ENCODE assay signal across 34 cellular contexts in the genomic region with DNA sequence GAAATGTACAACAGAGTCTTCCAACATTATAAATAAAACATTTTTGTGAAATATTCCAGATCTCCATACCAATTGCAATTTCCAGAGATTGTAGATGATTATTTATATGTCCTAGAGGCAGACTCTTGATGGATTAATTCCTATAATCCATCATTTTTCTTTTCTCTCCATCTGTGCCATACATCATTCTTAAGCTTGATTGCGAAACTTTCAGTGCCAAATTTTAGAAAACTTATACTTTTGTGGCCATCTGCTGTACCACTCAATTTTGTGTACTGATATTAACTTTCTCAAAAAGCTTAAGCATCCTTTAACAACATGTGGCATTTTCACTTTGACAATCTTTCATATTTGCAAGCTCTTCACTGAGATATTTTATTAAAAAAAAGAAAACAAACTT.
"Had no signal": no experiment of that assay in that cellular context is flagged by ENCODE, and none has a peak within 500 bp of the region (broad histone marks: within the 10 kb centered on the region; RNA-seq: fewer than 3 reads in every experiment).

No MANE protein-coding gene starts in this region.

- DNase-seq: Kasumi-1, MM.1S, MV-4-11, NCI-H1048, NCI-H1092, NCI-H1092 treated with DMSO at 0.1 percent for 48 hours, NCI-H1105, NCI-H1105 treated with DMSO at 0.1 percent for 48 hours, NCI-H1417, NCI-H1417 treated with DMSO at 0.1 percent for 48 hours, NCI-H1436, NCI-H1436 treated with DMSO at 0.1 percent for 48 hours, NCI-H146, NCI-H1694, NCI-H1694 treated with DMSO at 0.1 percent for 48 hours, NCI-H187, NCI-H187 treated with DMSO at 0.1 percent for 48 hours, NCI-H1930, NCI-H2029, NCI-H2029 treated with DMSO at 0.1 percent for 48 hours, NCI-H2081, NCI-H2081 treated with DMSO at 0.1 percent for 48 hours, NCI-H2107, NCI-H2171, NCI-H2171 treated with DMSO at 0.1 percent for 48 hours, NCI-H2227 treated with DMSO at 0.1 percent for 48 hours, NCI-H226, NCI-H345, NCI-H446, NCI-H446 treated with DMSO at 0.1 percent for 48 hours, NCI-H510A, NCI-H510A treated with DMSO at 0.1 percent for 48 hours, NCI-H526 treated with DMSO at 0.1 percent for 48 hours had no signal

- H3K36me3 ChIP-seq: MG63 had no signal

- H3K27me3 ChIP-seq: MG63 had no signal

- H3K4me3 ChIP-seq: MG63 had no signal

- H3K9me3 ChIP-seq: MG63 had no signal
